ENCODE assay signal across 23 cellular contexts in genomic region chr6:106581468-106581867, GRCh38. TPM values are rescaled to one million over a fixed set of nuclear protein-coding genes. Genes with fewer than 3 reads are reported as not detected.
DNase-seq lines count a peak whose midpoint lies in the region; ATAC-seq and TF ChIP-seq lines count a peak whose summit lies in the region.
"Had no signal": no experiment of that assay in that cellular context is flagged by ENCODE, and none has a peak within 500 bp of the region (broad histone marks: within the 10 kb centered on the region; RNA-seq: fewer than 3 reads in every experiment).

No MANE protein-coding gene starts in this region.

- no peak for DNase-seq in CD8-positive, alpha-beta T cell
- no peak for DNase-seq in H9
- no peak for DNase-seq in dorsolateral prefrontal cortex
- no peak for DNase-seq in psoas muscle
- no peak for DNase-seq in stimulated activated CD4-positive, alpha-beta T cell treated with anti-CD3 and anti-CD28 coated beads, Interleukin-15, amount 100 ng/mL, for 24 hours
- DNase-seq in ureter (ENCODE audit: low spot score) = no peak
- no peak for DNase-seq in NCI-H1105 (lab: John Stamatoyannopoulos, UW)
- DNase-seq: AML-193; CD4-positive, alpha-beta memory T cell; DMS79 treated with DMSO at 0.1 percent for 48 hours; GF-D8; KG1; MM.1S; NCI-H1417; NCI-H1694; NCI-H2029 treated with DMSO at 0.1 percent for 48 hours; NCI-H2227 treated with DMSO at 0.1 percent for 48 hours; NCI-H526 treated with DMSO at 0.1 percent for 48 hours; SHP77 treated with DMSO at 0.1 percent for 48 hours had no signal

- H3K79me1 ChIP-seq in H9 (ENCODE audit: insufficient read depth, low read depth, low read length, poor library complexity, severe bottlenecking) = no peaks in the 10 kb centered on the region

- H4K20me1 ChIP-seq in H9 (ENCODE audit: control insufficient read depth, insufficient read depth, insufficient read length) = no peaks in the 10 kb centered on the region
- H4K20me1 ChIP-seq: BLaER1 treated with 17β-estradiol and CSF1 and Interleukin-3, amounts not matched to agents 10 nM and 100 nM had no signal

- no peak overlapping the region for H3K4me3 ChIP-seq in CD8-positive, alpha-beta T cell (ENCODE audit: low read depth, low read length)
- H3K4me3 ChIP-seq in dorsolateral prefrontal cortex = no peak overlapping the region
- H3K4me3 ChIP-seq in psoas muscle = no peak overlapping the region
- H3K4me3 ChIP-seq: A549; BLaER1 treated with 17β-estradiol and CSF1 and Interleukin-3, amounts not matched to agents 10 nM and 100 nM had no signal

- H3K4me1 Mint-ChIP-seq in CD8-positive, alpha-beta T cell (ENCODE audit: low read depth) = no peaks in the 10 kb centered on the region
- H3K4me1 Mint-ChIP-seq in H9 = peaks cover 15 to 18% of the 10 kb centered on the region in 2 experiments
- H3K4me1 Mint-ChIP-seq: CD4-positive, alpha-beta memory T cell had no signal

- ATAC-seq in CD8-positive, alpha-beta T cell = no peak
- ATAC-seq in psoas muscle = peak; percentile 54 to 79 (median 66)
- ATAC-seq: A549, Panc1 had no signal

- H2AFZ ChIP-seq in H9 (ENCODE audit: low read length) = no peak overlapping the region

- no peaks in the 10 kb centered on the region for H3K4me1 ChIP-seq in CD8-positive, alpha-beta T cell (ENCODE audit: insufficient read depth, low read length)
- no peaks in the 10 kb centered on the region for H3K4me1 ChIP-seq in H9 (ENCODE audit: insufficient read depth, low read length)
- no peaks in the 10 kb centered on the region for H3K4me1 ChIP-seq in psoas muscle
- H3K4me1 ChIP-seq: A549; BLaER1 treated with 17β-estradiol and CSF1 and Interleukin-3, amounts not matched to agents 10 nM and 100 nM had no signal

- no peak overlapping the region for H3T11ph ChIP-seq in H9 (ENCODE audit: low read length)

- no peak overlapping the region for H2BK120ac ChIP-seq in H9 (ENCODE audit: low read depth, low read length, poor library complexity, severe bottlenecking)

- CTCF ChIA-PET in CD8-positive, alpha-beta T cell (lab: Charles Lee) = interaction anchor here (0.9 kb wide), 1 partner anchor 11 kb away, joined by 4 read pairs; no protein-coding TSS in a partner anchor

- no peak overlapping the region for H2BK15ac ChIP-seq in H9 (ENCODE audit: low read depth, low read length)

- H3K9me3 Mint-ChIP-seq in CD8-positive, alpha-beta T cell = no peaks in the 10 kb centered on the region
- H3K9me3 Mint-ChIP-seq in H9 = no peaks in the 10 kb centered on the region
- H3K9me3 Mint-ChIP-seq: CD4-positive, alpha-beta memory T cell had no signal

- no peak overlapping the region for H3K4ac ChIP-seq in H9 (ENCODE audit: low read depth, low read length)

- no peak for TF ChIP-seq CTCF in CD8-positive, alpha-beta T cell (IDR thresholded peaks at IDR 0.05)
- no peak for TF ChIP-seq CTCF in H9 (conservative IDR thresholded peaks at IDR 0.05)
- no peak for TF ChIP-seq CTCF in dorsolateral prefrontal cortex (IDR thresholded peaks at IDR 0.05 in 54 of 56, conservative IDR thresholded peaks at IDR 0.05 in 2 of 56; ENCODE audit: low read depth in 1 of 56, partially characterized antibody in 56 of 56)
- no peak for TF ChIP-seq CTCF in psoas muscle (IDR thresholded peaks at IDR 0.05)

- intact Hi-C loops in CD8-positive, alpha-beta T cell (cut with DNase I, micrococcal nuclease) = no loop called here
- intact Hi-C loops in dorsolateral prefrontal cortex (cut with DNase I) (no loop called here), psoas muscle (cut with DNase I) (no loop called here)

- WGBS in H9 (ENCODE audit: extremely low coverage, insufficient read length, low lambda C conversion rate) = no CpG with 5 or more reads among the region's 1 CpG
- 31 to 41% (median 34%) methylated on average over 1 of the region's 1 CpG for WGBS in psoas muscle, 3 donors

- H4K8ac ChIP-seq in H9 (replicated peaks; ENCODE audit: insufficient read length, low read depth, low read length) = no peak overlapping the region

- no peaks in the 10 kb centered on the region for H3K27me3 ChIP-seq in CD8-positive, alpha-beta T cell (ENCODE audit: insufficient read depth, low read length)
- no peaks in the 10 kb centered on the region for H3K27me3 ChIP-seq in H9 (ENCODE audit: insufficient read depth, low read length)
- H3K27me3 ChIP-seq in dorsolateral prefrontal cortex = no peaks in the 10 kb centered on the region
- H3K27me3 ChIP-seq in psoas muscle (ENCODE audit: insufficient read depth in 3 of 3, low read length in 2 of 3) = no peaks in the 10 kb centered on the region
- H3K27me3 ChIP-seq: BLaER1 treated with 17β-estradiol and CSF1 and Interleukin-3, amounts not matched to agents 10 nM and 100 nM had no signal

- POLR2A ChIA-PET in CD8-positive, alpha-beta T cell (lab: Charles Lee) = no interaction called here

- no peak overlapping the region for H3K18ac ChIP-seq in H9 (ENCODE audit: insufficient read length, low read depth, low read length)

- no peak overlapping the region for H2BK5ac ChIP-seq in H9 (ENCODE audit: insufficient read length, low read length)

- peak overlapping the region; percentile 2 for H3K27ac Mint-ChIP-seq in CD8-positive, alpha-beta T cell
- peak overlapping the region in 2 of 3 experiments; percentile 17 to 74; a peak in 4 of 7 replicates for H3K27ac Mint-ChIP-seq in H9

- peaks cover 61% of the 10 kb centered on the region for H3K36me3 Mint-ChIP-seq in CD8-positive, alpha-beta T cell
- peaks cover 4 to 37% (median 21%) of the 10 kb centered on the region in 3 experiments; a peak in 6 of 7 replicates for H3K36me3 Mint-ChIP-seq in H9 (ENCODE audit: insufficient read depth in 1 of 3, low read depth in 3 of 3)

- H4K91ac ChIP-seq in H9 (ENCODE audit: insufficient read length, low read depth, low read length) = no peak overlapping the region

- H3K14ac ChIP-seq in H9 (ENCODE audit: insufficient read depth, low read length) = no peak overlapping the region

- no peak overlapping the region for H4K5ac ChIP-seq in H9 (ENCODE audit: insufficient read length, low read depth, low read length)

- H2BK20ac ChIP-seq in H9 (ENCODE audit: low read depth, low read length, poor library complexity, severe bottlenecking) = no peak overlapping the region

- H3K9me3 ChIP-seq in CD8-positive, alpha-beta T cell (ENCODE audit: low read length) = no peaks in the 10 kb centered on the region
- no peaks in the 10 kb centered on the region for H3K9me3 ChIP-seq in H9 (ENCODE audit: control insufficient read depth, low read depth, low read length)
- no peaks in the 10 kb centered on the region for H3K9me3 ChIP-seq in psoas muscle
- H3K9me3 ChIP-seq: A549; BLaER1 treated with 17β-estradiol and CSF1 and Interleukin-3, amounts not matched to agents 10 nM and 100 nM had no signal

- H2AK5ac ChIP-seq in H9 (ENCODE audit: insufficient read length, low read length) = no peak overlapping the region

- H2BK12ac ChIP-seq in H9 (ENCODE audit: insufficient read length, low read depth, low read length) = no peak overlapping the region

- no peaks in the 10 kb centered on the region for H3K79me2 ChIP-seq in H9 (ENCODE audit: insufficient read depth, low read length)

- H3K23ac ChIP-seq in H9 (ENCODE audit: insufficient read length, low read depth, low read length) = no peak overlapping the region

- H3K56ac ChIP-seq in H9 (ENCODE audit: insufficient read length, low read depth, low read length) = no peak overlapping the region

- H3K4me2 ChIP-seq in H9 (ENCODE audit: insufficient read depth, insufficient read length, low read length) = no peak overlapping the region
- H3K4me2 ChIP-seq: A549; BLaER1 treated with 17β-estradiol and CSF1 and Interleukin-3, amounts not matched to agents 10 nM and 100 nM had no signal

- H3K23me2 ChIP-seq in H9 (ENCODE audit: insufficient read length, low read depth, low read length, poor library complexity, severe bottlenecking) = no peaks in the 10 kb centered on the region

- no peaks in the 10 kb centered on the region for H3K27me3 Mint-ChIP-seq in CD8-positive, alpha-beta T cell (ENCODE audit: low read depth)
- no peaks in the 10 kb centered on the region for H3K27me3 Mint-ChIP-seq in H9 (ENCODE audit: low read depth)
- H3K27me3 Mint-ChIP-seq: CD4-positive, alpha-beta memory T cell had no signal

- H3K36me3 ChIP-seq in CD8-positive, alpha-beta T cell (ENCODE audit: insufficient read depth, low read length) = peaks cover 6% of the 10 kb centered on the region
- peaks cover 2 to 18% of the 10 kb centered on the region in 2 donors for H3K36me3 ChIP-seq in psoas muscle (ENCODE audit: insufficient read depth in 1 of 2, low read depth in 1 of 2)

- H3K4me3 Mint-ChIP-seq in CD8-positive, alpha-beta T cell = no peak overlapping the region
- H3K4me3 Mint-ChIP-seq in H9 = no peak overlapping the region
- H3K4me3 Mint-ChIP-seq: CD4-positive, alpha-beta memory T cell had no signal

- H3K9ac ChIP-seq in H9 (ENCODE audit: extremely low read depth, insufficient read length, low read length) = no peak overlapping the region
- H3K9ac ChIP-seq: BLaER1 treated with 17β-estradiol and CSF1 and Interleukin-3, amounts not matched to agents 10 nM and 100 nM had no signal

- no peak overlapping the region for H3K27ac ChIP-seq in CD8-positive, alpha-beta T cell (ENCODE audit: low read depth, low read length)
- no peak overlapping the region for H3K27ac ChIP-seq in H9 (ENCODE audit: insufficient read length, low read depth, low read length)
- H3K27ac ChIP-seq in dorsolateral prefrontal cortex = peak overlapping the region in 37 of 59 donors; percentile 2 to 78 (median 35)
- H3K27ac ChIP-seq in psoas muscle = peak overlapping the region; percentile 33
- H3K27ac ChIP-seq: A549; BLaER1 treated with 17β-estradiol and CSF1 and Interleukin-3, amounts not matched to agents 10 nM and 100 nM; RWPE1 had no signal

RNA-seq across cellular contexts. Expression of gene RTN4IP1, which starts 47.8 kb away (rescaled TPM):
- total RNA-seq in CD8-positive, alpha-beta T cell = 1 to 10 TPM; 1.8 to 1.9 TPM
- 11.6 and 12.5 TPM in 2 replicates for total RNA-seq in H9 (2021)
- 10 to 100 TPM in 85 of 120 experiments, 1 to 10 TPM in 35; 4.8 to 17.5 (median 11.7) TPM for total RNA-seq in dorsolateral prefrontal cortex
- total RNA-seq in psoas muscle = 10 to 100 TPM; 10.0 to 14.4 (median 11.5) TPM
- 10 to 100 TPM; 10.5 to 25.6 (median 18.4) TPM for polyA plus RNA-seq in psoas muscle
- 5.5 TPM for total RNA-seq in ureter

RNA-seq across cellular contexts. Expression of gene QRSL1, which starts 47.9 kb away (rescaled TPM):
- 10 to 100 TPM; 11.1 to 11.6 TPM for total RNA-seq in CD8-positive, alpha-beta T cell
- total RNA-seq in H9 (2021) (17.4 and 19.5 TPM in 2 replicates), dorsolateral prefrontal cortex (10 to 100 TPM in 113 of 120 experiments, 1 to 10 TPM in 7; 8.7 to 23.5 (median 12.6) TPM), psoas muscle (10 to 100 TPM; 14.8 to 23.6 (median 19.7) TPM), ureter (17.0 TPM)
- polyA plus RNA-seq in psoas muscle = 10 to 100 TPM; 17.1 to 27.2 (median 20.2) TPM

Comparison
In these comparisons a context has a peak if more than half of its experiments do, and no peak if none do; other contexts are left out.
1. H3K27ac ChIP-seq: peak in dorsolateral prefrontal cortex (37 of 59) and psoas muscle (single experiment); none in CD8-positive, alpha-beta T cell (single experiment) and H9 (single experiment).